Comparison of ENCODE assay signal across 13 cellular contexts in the genomic region with DNA sequence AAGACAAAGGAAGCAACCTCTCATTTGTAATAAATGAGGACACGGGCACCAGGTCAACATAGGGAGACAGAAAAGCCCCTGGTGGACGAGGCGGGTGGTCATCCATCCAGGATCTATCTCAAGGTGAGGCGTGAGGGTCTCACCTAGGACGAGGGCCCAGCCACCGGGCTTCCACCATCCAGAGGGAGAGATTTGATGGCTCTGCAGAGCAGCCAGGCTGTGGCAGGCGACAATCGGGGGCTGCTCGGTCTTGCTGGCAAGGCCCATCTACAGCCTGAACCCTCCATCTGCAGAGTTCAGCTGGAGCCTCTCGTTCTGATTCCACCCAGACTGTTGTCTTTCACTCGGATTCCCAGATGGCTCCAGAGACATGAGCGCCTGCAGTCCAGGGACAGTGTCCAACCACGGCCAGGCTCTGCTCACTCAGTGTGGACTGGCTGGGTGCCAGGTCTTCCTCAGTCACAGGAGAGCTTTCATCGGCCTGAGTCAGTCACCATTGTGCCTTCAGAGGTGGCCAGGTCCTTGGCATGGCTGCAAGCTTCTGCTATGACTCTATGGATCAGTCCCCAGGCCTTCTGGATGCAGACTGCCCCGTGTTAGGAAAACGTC. TPM values are rescaled to one million over a fixed set of nuclear protein-coding genes. Genes with fewer than 3 reads are reported as not detected.
A peak's percentile ranks its signal among the peaks of the same experiment; 100 is the strongest.
DNase-seq lines count a peak whose midpoint lies in the region; TF ChIP-seq lines count a peak whose summit lies in the region.
"Had no signal": no experiment of that assay in that cellular context is flagged by ENCODE, and none has a peak within 500 bp of the region (broad histone marks: within the 10 kb centered on the region; RNA-seq: fewer than 3 reads in every experiment).

No MANE protein-coding gene starts in this region.

- no peak overlapping the region for H3K27ac ChIP-seq in OCI-LY7 (ENCODE audit: low read depth, low read length, poor library complexity, severe bottlenecking)
- H3K27ac ChIP-seq: ovary had no signal

- no peak overlapping the region for H2AFZ ChIP-seq in OCI-LY7 (ENCODE audit: low read length)

- intact Hi-C loops in OCI-LY7 (cut with micrococcal nuclease; ENCODE audit: unreplicated experiment) = no loop called here

- POLR2A ChIA-PET in OCI-LY7 (lab: Charles Lee) = interaction anchor here (0.6 kb wide), 1 partner anchor 17 kb away, joined by 5 read pairs; no protein-coding TSS in a partner anchor

- H3K36me3 ChIP-seq in OCI-LY7 (ENCODE audit: insufficient read depth, low read length) = peaks cover 24% of the 10 kb centered on the region
- H3K36me3 ChIP-seq: ovary had no signal

- BruUV-seq in OCI-LY7 (replicated peaks; lab: Mats Ljungman, UMichigan) = no TSS peak

- TF ChIP-seq CTCF in epithelial cell of esophagus (IDR thresholded peaks at IDR 0.05; ENCODE audit: insufficient read depth, low read depth, low read length, missing control alignments) = no peak
- no peak for TF ChIP-seq CTCF in OCI-LY7 (conservative IDR thresholded peaks at IDR 0.05; ENCODE audit: low read length)

- H3K9me2 ChIP-seq in OCI-LY7 (ENCODE audit: insufficient read depth, low read length) = no peaks in the 10 kb centered on the region

- in situ Hi-C loops in ACHN (cut with HindIII; ENCODE audit: low pct_ligation_motif_present, low pct_unique_long_range_greater_than_20kb, low sequenced_read_pairs) = no loop called here

- no peaks in the 10 kb centered on the region for H3K9me3 ChIP-seq in OCI-LY7 (ENCODE audit: low read length)
- H3K9me3 ChIP-seq: ovary had no signal

- H3K4me3 ChIP-seq in epithelial cell of esophagus (ENCODE audit: low read length) (no peak overlapping the region), OCI-LY7 (ENCODE audit: low read depth, low read length, poor library complexity, severe bottlenecking) (no peak overlapping the region)
- H3K4me3 ChIP-seq: ovary had no signal

- H3K4me2 ChIP-seq in OCI-LY7 (ENCODE audit: low read length) = no peak overlapping the region

- peak; percentile 25 for DNase-seq in ACHN
- peak; percentile 45 for DNase-seq in NCI-H2029 treated with DMSO at 0.1 percent for 48 hours (lab: John Stamatoyannopoulos, UW)
- peak; percentile 34 for DNase-seq in epithelial cell of esophagus (ENCODE audit: low read depth)
- peak; percentile 84 for DNase-seq in medulla oblongata (ENCODE audit: extremely low spot score)
- DNase-seq in NCI-H526 (lab: John Stamatoyannopoulos, UW) = no peak
- no peak for DNase-seq in OCI-LY7 (ENCODE audit: low spot score)
- DNase-seq in NCI-H1930 (lab: John Stamatoyannopoulos, UW) = no peak
- DNase-seq in NCI-H2171 treated with DMSO at 0.1 percent for 48 hours (lab: John Stamatoyannopoulos, UW) = no peak
- DNase-seq: activated CD4-positive, CD25-positive, alpha-beta regulatory T cell; H9; NCI-H524 treated with DMSO at 0.1 percent for 48 hours had no signal

- H3K4me1 ChIP-seq in OCI-LY7 (ENCODE audit: insufficient read depth, low read length, poor library complexity, severe bottlenecking) = peaks cover 5% of the 10 kb centered on the region

- H4K20me1 ChIP-seq in OCI-LY7 (ENCODE audit: insufficient read depth, low read length) = no peaks in the 10 kb centered on the region

- CTCF ChIA-PET in OCI-LY7 (lab: Charles Lee; ENCODE audit: unreplicated experiment) = no interaction called here

- no peaks in the 10 kb centered on the region for H3K79me2 ChIP-seq in OCI-LY7 (ENCODE audit: insufficient read depth, low read depth, low read length)

RNA-seq across cellular contexts. Expression of a gene that starts 5.9 kb away (rescaled TPM):
- not detected in 2 replicates for total RNA-seq in OCI-LY7 (2014; rRNA removed; shearing (Covaris generic))
- not detected in 2 replicates for total RNA-seq in OCI-LY7 (2022)
- total RNA-seq: aorta, H9, ovary had no signal

RNA-seq across cellular contexts. Expression of a gene that starts 19.2 kb away (rescaled TPM):
- 236 and 241 TPM in 2 replicates for total RNA-seq in OCI-LY7 (2014; rRNA removed; shearing (Covaris generic))
- 156 and 173 TPM in 2 replicates for total RNA-seq in OCI-LY7 (2022)

Comparison
In these comparisons a context has a peak if more than half of its experiments do, and no peak if none do; other contexts are left out.
1. DNase-seq: peak in ACHN (single experiment), NCI-H2029 treated with DMSO at 0.1 percent for 48 hours (single experiment), epithelial cell of esophagus (single experiment) and medulla oblongata (single experiment); none in NCI-H526 (0 of 2), OCI-LY7 (single experiment), NCI-H1930 (0 of 2) and NCI-H2171 treated with DMSO at 0.1 percent for 48 hours (single experiment).